In the genomic region with DNA sequence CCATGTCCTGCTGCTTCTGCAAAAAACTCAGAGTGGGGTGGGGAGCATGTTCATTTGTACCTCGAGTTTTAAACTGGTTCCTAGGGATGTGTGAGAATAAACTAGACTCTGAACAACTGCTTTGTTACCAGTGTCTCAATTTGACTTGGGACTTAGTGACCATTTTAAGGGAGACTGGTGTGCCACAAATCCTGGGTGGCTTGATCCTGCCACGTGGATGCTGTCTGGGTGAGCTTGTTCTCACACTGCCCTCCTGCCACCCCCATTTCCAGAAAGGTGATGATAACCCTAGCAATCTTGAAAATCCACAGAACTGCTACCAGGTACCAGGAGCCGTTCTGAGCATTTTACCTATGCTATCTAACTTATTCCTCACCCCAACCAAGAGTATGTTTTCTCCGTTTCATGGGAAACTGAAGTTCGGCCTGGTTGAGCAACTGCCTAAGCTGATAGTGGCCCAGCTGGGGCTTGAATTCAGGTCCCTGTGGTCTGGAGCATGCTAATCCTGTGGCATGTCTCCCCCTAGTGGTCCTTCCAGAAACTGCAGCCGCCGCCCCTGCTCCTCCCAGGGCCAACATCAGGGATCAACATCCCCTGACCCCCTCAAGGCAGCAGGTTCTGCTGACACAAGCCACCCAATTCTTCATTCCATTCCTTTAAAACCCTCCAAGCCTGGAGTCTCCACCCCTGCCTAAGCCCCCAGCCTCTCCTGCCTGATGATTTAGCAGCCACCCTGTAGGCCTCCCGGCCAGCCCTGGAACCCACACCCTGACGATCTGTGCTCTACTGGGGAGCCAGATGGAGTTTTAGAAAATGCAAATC, we compare ENCODE assay signal across 8 cellular contexts. TPM values are rescaled to one million over a fixed set of nuclear protein-coding genes. Genes with fewer than 3 reads are reported as not detected.
A peak's percentile ranks its signal among the peaks of the same experiment; 100 is the strongest.
DNase-seq lines count a peak whose midpoint lies in the region; ATAC-seq and TF ChIP-seq lines count a peak whose summit lies in the region.

No MANE protein-coding gene starts in this region.

- 59% methylated on average over 9 of the region's 9 CpGs for WGBS in aorta, 2 donors

- intact Hi-C loops in head of caudate nucleus (cut with DNase I): no loop called here
- intact Hi-C loops in posterior vena cava (cut with DNase I): no loop called here
- intact Hi-C loops in aorta (cut with DNase I): loop anchor here (2.0 to 10.0 kb wide), 3 partner anchors 72 to 474 kb away; no protein-coding TSS in a partner anchor

- ATAC-seq in GM19035 (IDR thresholded peaks at IDR 0.05; ENCODE audit: unreplicated experiment) (peak; percentile 53), HG03565 (IDR thresholded peaks at IDR 0.05; ENCODE audit: unreplicated experiment) (peak; percentile 69), aorta (ENCODE audit: low FRiP score) (peak; percentile 79)

- no peak overlapping the region for H3K4me3 ChIP-seq in aorta (ENCODE audit: low read length in 2 of 2)

- H3K4me1 ChIP-seq in aorta (ENCODE audit: control insufficient read depth in 1 of 2, insufficient read depth in 2 of 2, low read length in 2 of 2): no peaks in the 10 kb centered on the region

- no peaks in the 10 kb centered on the region for H3K27me3 ChIP-seq in aorta (ENCODE audit: control insufficient read depth in 1 of 2, insufficient read depth in 2 of 2, low read length in 1 of 2)

- no peaks in the 10 kb centered on the region for H3K36me3 ChIP-seq in aorta (ENCODE audit: control insufficient read depth in 1 of 2, insufficient read depth in 2 of 2, low read length in 1 of 2)

- no peaks in the 10 kb centered on the region for H3K9me3 ChIP-seq in aorta (ENCODE audit: control insufficient read depth, low read length)

- peak; percentile 54 for DNase-seq in SK-N-DZ (ENCODE audit: low spot score)
- DNase-seq in activated naive CD4-positive, alpha-beta T cell treated with Interleukin-2 at 50 U/mL for 16 hours: peak; percentile 85
- DNase-seq in head of caudate nucleus: peak; percentile 44 to 92 (median 78)
- peak; percentile 90 for DNase-seq in posterior vena cava (ENCODE audit: low spot score)
- DNase-seq in aorta: peak; percentile 81 to 93

- H3K27ac ChIP-seq in C4-2B (no peak overlapping the region), aorta (ENCODE audit: low read depth in 1 of 2, low read length in 2 of 2) (no peak overlapping the region)

- peak; percentile 97 for TF ChIP-seq CTCF in C4-2B (conservative IDR thresholded peaks at IDR 0.05)

RNA-seq across cellular contexts. Expression of a gene that starts 2.8 kb away (rescaled TPM):
- polyA plus RNA-seq in SK-N-DZ (2014; cell fraction: cytosol; rRNA removed): not detected in 2 replicates
- polyA plus RNA-seq in SK-N-DZ (2014; cell fraction: nucleus; rRNA removed): not detected in 2 replicates
- not detected for total RNA-seq in posterior vena cava
- not detected for total RNA-seq in aorta
- not detected for polyA plus RNA-seq in aorta

RNA-seq across cellular contexts. Expression of a gene that starts 10.3 kb away (rescaled TPM):
- polyA plus RNA-seq in SK-N-DZ (2014; cell fraction: cytosol; rRNA removed): not detected in 2 replicates
- polyA plus RNA-seq in SK-N-DZ (2014; cell fraction: nucleus; rRNA removed): not detected in 2 replicates
- total RNA-seq in posterior vena cava: not detected
- total RNA-seq in aorta: under 1 TPM in 1 of 2 donors, not detected in 1; 0.51 TPM
- not detected for polyA plus RNA-seq in aorta

RNA-seq across cellular contexts. Expression of a gene that starts 51.8 kb away (rescaled TPM):
- 0.28 and 0.47 TPM in 2 replicates for polyA plus RNA-seq in SK-N-DZ (2014; cell fraction: cytosol; rRNA removed)
- polyA plus RNA-seq in SK-N-DZ (2014; cell fraction: nucleus; rRNA removed): 0.83 and 1.0 TPM in 2 replicates
- total RNA-seq in posterior vena cava (under 1 TPM; 0.32 to 0.62 TPM), aorta (1 to 10 TPM in 1 of 2 donors, under 1 TPM in 1; 0.42 to 2.3 TPM)
- polyA plus RNA-seq in aorta: under 1 TPM; 0.03 to 0.13 TPM

Comparison
In these comparisons a context has a peak if more than half of its experiments do, and no peak if none do; other contexts are left out.
1. intact Hi-C loops: an anchor here in aorta (2.0 to 10.0 kb wide); none called in head of caudate nucleus and posterior vena cava.